In genomic region chr21:29753216-29753615, GRCh38 we compare ENCODE assay signal across 24 cellular contexts.
DNase-seq lines count a peak whose midpoint lies in the region; ATAC-seq and TF ChIP-seq lines count a peak whose summit lies in the region.
"Had no signal": no experiment of that assay in that cellular context is flagged by ENCODE, and none has a peak within 500 bp of the region (broad histone marks: within the 10 kb centered on the region; RNA-seq: fewer than 3 reads in every experiment).

No MANE protein-coding gene starts in this region.

- no peak overlapping the region for H3K4me3 ChIP-seq in brain microvascular endothelial cell (ENCODE audit: low read depth, low read length)
- no peak overlapping the region for H3K4me3 ChIP-seq in fibroblast of mammary gland (ENCODE audit: control insufficient read depth, low read depth, low read length)
- H3K4me3 ChIP-seq: K562, Peyer's patch, SJCRH30 had no signal

- no peak for ATAC-seq in GM18511 (IDR thresholded peaks at IDR 0.05; ENCODE audit: unreplicated experiment)
- ATAC-seq in T-helper 17 cell = no peak
- no peak for ATAC-seq in HG03460 (IDR thresholded peaks at IDR 0.05; ENCODE audit: unreplicated experiment)
- ATAC-seq in HG03457 (IDR thresholded peaks at IDR 0.05; ENCODE audit: unreplicated experiment) = no peak
- ATAC-seq: HepG2, K562 had no signal

- no peaks in the 10 kb centered on the region for H3K9me3 Mint-ChIP-seq in osteocyte (ENCODE audit: unreplicated experiment)

- no peak for TF ChIP-seq CTCF in brain microvascular endothelial cell (IDR thresholded peaks at IDR 0.05; ENCODE audit: low read depth, low read length, missing control alignments)
- no peak for TF ChIP-seq CTCF in fibroblast of mammary gland (conservative IDR thresholded peaks at IDR 0.05; ENCODE audit: control insufficient read depth, insufficient read depth, low read depth, low read length)
- no peak for TF ChIP-seq CTCF in osteocyte (IDR thresholded peaks at IDR 0.05)

- in situ Hi-C loops in brain microvascular endothelial cell (cut with HindIII; ENCODE audit: low pct_ligation_motif_present, low sequenced_read_pairs) = no loop called here

- H3K4me1 Mint-ChIP-seq in osteocyte (ENCODE audit: unreplicated experiment) = peaks cover 15% of the 10 kb centered on the region
- H3K4me1 Mint-ChIP-seq in T-helper 17 cell = no peaks in the 10 kb centered on the region

- DNase-seq in LHCN-M2 (ENCODE audit: low read depth) (peak; percentile 3), brain microvascular endothelial cell (peak; percentile 18), fibroblast of mammary gland (ENCODE audit: low read depth) (peak; percentile 15), osteocyte (ENCODE audit: extremely low spot score, unreplicated experiment) (no peak), T-helper 17 cell (no peak)
- DNase-seq: DMS53, EL, GF-D8, MV-4-11, NCI-H1105 treated with DMSO at 0.1 percent for 48 hours, NCI-H1694, NCI-H2081, NCI-H2171, NCI-H345, NCI-H82, Peyer's patch, SJCRH30 had no signal

- no peaks in the 10 kb centered on the region for H3K36me3 Mint-ChIP-seq in osteocyte (ENCODE audit: unreplicated experiment)
- no peaks in the 10 kb centered on the region for H3K36me3 Mint-ChIP-seq in T-helper 17 cell (ENCODE audit: low read depth)

- H3K27me3 ChIP-seq in brain microvascular endothelial cell (replicated peaks) = no peaks in the 10 kb centered on the region
- H3K27me3 ChIP-seq: Peyer's patch, SJCRH30 had no signal

- H3K4me3 Mint-ChIP-seq in osteocyte (ENCODE audit: unreplicated experiment) = no peak overlapping the region
- H3K4me3 Mint-ChIP-seq in T-helper 17 cell = no peak overlapping the region

- H3K9me3 ChIP-seq in T-helper 17 cell (ENCODE audit: control insufficient read depth, low read length, poor library complexity, severe bottlenecking) = no peaks in the 10 kb centered on the region
- H3K9me3 ChIP-seq: Peyer's patch, SJCRH30 had no signal

- no peak overlapping the region for H3K27ac ChIP-seq in brain microvascular endothelial cell
- H3K27ac ChIP-seq: C4-2B, HL-60, Peyer's patch, SJCRH30 had no signal

- H3K27me3 Mint-ChIP-seq in osteocyte (ENCODE audit: unreplicated experiment) (peaks cover 18% of the 10 kb centered on the region), T-helper 17 cell (peaks cover 4% of the 10 kb centered on the region)

- H3K36me3 ChIP-seq in brain microvascular endothelial cell (replicated peaks) = no peaks in the 10 kb centered on the region
- H3K36me3 ChIP-seq: Peyer's patch, SJCRH30 had no signal

- H3K27ac Mint-ChIP-seq in osteocyte (ENCODE audit: unreplicated experiment) = peak overlapping the region; percentile 55
- H3K27ac Mint-ChIP-seq in T-helper 17 cell = no peak overlapping the region

Comparison
In these comparisons a context has a peak if more than half of its experiments do, and no peak if none do; other contexts are left out.
1. DNase-seq: peak in LHCN-M2 (single experiment), brain microvascular endothelial cell (single experiment) and fibroblast of mammary gland (single experiment); none in osteocyte (single experiment) and T-helper 17 cell (0 of 3).